In genomic region chr10:75462865-75463264, GRCh38 we compare ENCODE assay signal across 2 cellular contexts.
TF ChIP-seq lines count a peak whose summit lies in the region.

No MANE protein-coding gene starts in this region.

TF ChIP-seq in GM23338, 12 proteins besides CTCF, POLR2A, EP300 and RAD21:
- TF ChIP-seq REST (IDR thresholded peaks at IDR 0.05; ENCODE audit: unreplicated experiment) (no peak), STAT1 (IDR thresholded peaks at IDR 0.05; ENCODE audit: unreplicated experiment) (no peak), JUNB (IDR thresholded peaks at IDR 0.05; ENCODE audit: unreplicated experiment) (no peak), EZH2phosphoT487 (IDR thresholded peaks at IDR 0.05; ENCODE audit: unreplicated experiment) (no peak), EZH2 (IDR thresholded peaks at IDR 0.05; ENCODE audit: low read depth, unreplicated experiment) (no peak), ZNF331 (CRISPR knock-in tag; IDR thresholded peaks at IDR 0.05; ENCODE audit: low read depth) (no peak), ZNF462 (CRISPR knock-in tag; IDR thresholded peaks at IDR 0.05) (no peak), ETS1 (IDR thresholded peaks at IDR 0.05) (no peak), CREB1 (CRISPR knock-in tag; IDR thresholded peaks at IDR 0.05; ENCODE audit: low read depth) (no peak), ZNF114 (CRISPR knock-in tag; IDR thresholded peaks at IDR 0.05) (no peak), NANOG (IDR thresholded peaks at IDR 0.05; ENCODE audit: borderline replicate concordance) (no peak), POLR2AphosphoS5 (IDR thresholded peaks at IDR 0.05; ENCODE audit: low read depth) (no peak)
TF ChIP-seq in GM23338: peak in this region for 0.

TF ChIP-seq in WTC11, 78 proteins besides CTCF, POLR2A, EP300 and RAD21:
- TF ChIP-seq RELA (CRISPR knock-in tag; IDR thresholded peaks at IDR 0.05; ENCODE audit: borderline replicate concordance) (no peak), E2F5 (CRISPR knock-in tag; IDR thresholded peaks at IDR 0.05) (no peak), ZNF671 (CRISPR knock-in tag; IDR thresholded peaks at IDR 0.05) (no peak), ESRRA (CRISPR knock-in tag; IDR thresholded peaks at IDR 0.05; ENCODE audit: borderline replicate concordance) (no peak), KAT7 (CRISPR knock-in tag; IDR thresholded peaks at IDR 0.05; ENCODE audit: borderline replicate concordance) (no peak), ETV6 (CRISPR knock-in tag; IDR thresholded peaks at IDR 0.05) (no peak), ARID4B (CRISPR knock-in tag; IDR thresholded peaks at IDR 0.05; ENCODE audit: borderline replicate concordance) (no peak), MAX (CRISPR knock-in tag; IDR thresholded peaks at IDR 0.05) (no peak)
